In genomic region chr18:23719634-23720201, GRCh38 we compare ENCODE assay signal across 1 cellular context.
TF ChIP-seq lines count a peak whose summit lies in the region.

No MANE protein-coding gene starts in this region.

TF ChIP-seq in A549, 52 proteins besides CTCF, POLR2A, EP300 and RAD21 (continued from another document):
- no peak for TF ChIP-seq NPAS2 (CRISPR knock-in tag; IDR thresholded peaks at IDR 0.05; ENCODE audit: borderline replicate concordance)
- TF ChIP-seq ZFP36 (IDR thresholded peaks at IDR 0.05; ENCODE audit: borderline replicate concordance, partially characterized antibody), result no peak
- no peak for TF ChIP-seq FOXS1 (CRISPR knock-in tag; IDR thresholded peaks at IDR 0.05)
- no peak for TF ChIP-seq CBX2 (IDR thresholded peaks at IDR 0.05; ENCODE audit: borderline replicate concordance, low read depth)
- TF ChIP-seq BCL3 (IDR thresholded peaks at IDR 0.05), result no peak
- no peak for TF ChIP-seq KDM5A (IDR thresholded peaks at IDR 0.05)
- TF ChIP-seq EHMT2 (IDR thresholded peaks at IDR 0.05; ENCODE audit: low read depth), result no peak
- peak; percentile 80 for TF ChIP-seq FOSL2 (IDR thresholded peaks at IDR 0.05)
- TF ChIP-seq FOSL2 (CRISPR knock-in tag; IDR thresholded peaks at IDR 0.05), result peak; percentile 93
- TF ChIP-seq BHLHE40 (IDR thresholded peaks at IDR 0.05; ENCODE audit: low read depth, low read length), result no peak
- no peak for TF ChIP-seq CHD2 (IDR thresholded peaks at IDR 0.05; ENCODE audit: low read length, partially characterized antibody)
- no peak for TF ChIP-seq FOSB (CRISPR knock-in tag; IDR thresholded peaks at IDR 0.05)
- TF ChIP-seq MAFK (IDR thresholded peaks at IDR 0.05; ENCODE audit: partially characterized antibody), result peak; percentile 98
- TF ChIP-seq USF2 (IDR thresholded peaks at IDR 0.05), result no peak
- TF ChIP-seq ZNF302 (CRISPR knock-in tag; IDR thresholded peaks at IDR 0.05), result no peak
- TF ChIP-seq JUN (IDR thresholded peaks at IDR 0.05), result peak in 1 of 2 experiments; percentile 68; a peak in 2 of 5 replicates
- no peak for TF ChIP-seq ELK1 (IDR thresholded peaks at IDR 0.05; ENCODE audit: low read depth, low read length)
- no peak for TF ChIP-seq PHF8 (IDR thresholded peaks at IDR 0.05; ENCODE audit: borderline replicate concordance, low read depth)
- TF ChIP-seq GATA3 (IDR thresholded peaks at IDR 0.05; ENCODE audit: borderline replicate concordance), result peak; percentile 52; the same call in 1 of the 2 replicates
- no peak for TF ChIP-seq ZC3H11A (IDR thresholded peaks at IDR 0.05)
- no peak for TF ChIP-seq RCOR1 (IDR thresholded peaks at IDR 0.05; ENCODE audit: low read depth, low read length)
